In genomic region chr15:98873441-98874218, GRCh38 we compare ENCODE assay signal across 10 cellular contexts.
DNase-seq lines count a peak whose midpoint lies in the region; ATAC-seq, FAIRE-seq and TF ChIP-seq lines count a peak whose summit lies in the region.
"Had no signal": no experiment of that assay in that cellular context is flagged by ENCODE, and none has a peak within 500 bp of the region (broad histone marks: within the 10 kb centered on the region; RNA-seq: fewer than 3 reads in every experiment).

No MANE protein-coding gene starts in this region.

- no peaks in the 10 kb centered on the region for H3K4me1 ChIP-seq in thymus (ENCODE audit: control insufficient read depth, insufficient read depth, low read length)

- peak overlapping the region; percentile 20 for H3K27ac ChIP-seq in thymus (ENCODE audit: low read depth)

- no peaks in the 10 kb centered on the region for H3K9me3 ChIP-seq in thymus (ENCODE audit: control insufficient read depth)

- TF ChIP-seq CTCF in AG10803 (conservative IDR thresholded peaks at IDR 0.05; ENCODE audit: low read length): peak; percentile 19
- no peak for TF ChIP-seq CTCF in fibroblast of the aortic adventitia (IDR thresholded peaks at IDR 0.05; ENCODE audit: insufficient read depth, low read length)

- H3K4me3 ChIP-seq in AG10803 (ENCODE audit: low read length): peak overlapping the region; percentile 45
- peak overlapping the region; percentile 28 for H3K4me3 ChIP-seq in fibroblast of the aortic adventitia (ENCODE audit: low read depth, low read length)
- H3K4me3 ChIP-seq in thymus (ENCODE audit: low read length): no peak overlapping the region

- FAIRE-seq in RCC 7860 (lab: Jason Lieb, UNC): peak; percentile 49
- FAIRE-seq: H1, islet of Langerhans had no signal

- H3K36me3 ChIP-seq in thymus (ENCODE audit: control insufficient read depth, insufficient read depth): no peaks in the 10 kb centered on the region

- ATAC-seq in GM21737 (IDR thresholded peaks at IDR 0.05; ENCODE audit: unreplicated experiment): peak; percentile 52

- DNase-seq in AG10803 (ENCODE audit: low read depth) (peak; percentile 87), RCC 7860 (ENCODE audit: low spot score) (peak; percentile 36), fibroblast of the aortic adventitia (ENCODE audit: low read depth) (peak; percentile 78), HuH-7 (ENCODE audit: low spot score) (no peak)
- DNase-seq in stimulated activated naive CD4-positive, alpha-beta T cell (lab: John Stamatoyannopoulos, UW): no peak
- DNase-seq in activated CD4-positive, alpha-beta T cell treated with anti-CD3 and anti-CD28 coated beads for 4 hours: no peak

- H3K27me3 ChIP-seq in thymus (ENCODE audit: control insufficient read depth, insufficient read depth): no peaks in the 10 kb centered on the region

- WGBS in thymus: 59% methylated on average over 12 of the region's 12 CpGs

Comparison
In these comparisons a context has a peak if more than half of its experiments do, and no peak if none do; other contexts are left out.
1. DNase-seq: peak in AG10803 (single experiment), RCC 7860 (single experiment) and fibroblast of the aortic adventitia (single experiment); none in stimulated activated naive CD4-positive, alpha-beta T cell (0 of 6), HuH-7 (single experiment) and activated CD4-positive, alpha-beta T cell treated with anti-CD3 and anti-CD28 coated beads for 4 hours (0 of 2).